ENCODE assay signal across 8 cellular contexts in genomic region chr6:2990179-2990931, GRCh38. TPM values are rescaled to one million over a fixed set of nuclear protein-coding genes. Genes with fewer than 3 reads are reported as not detected.
DNase-seq lines count a peak whose midpoint lies in the region; FAIRE-seq and TF ChIP-seq lines count a peak whose summit lies in the region.

No MANE protein-coding gene starts in this region.

- 0 out of 2 replicates have a peak, but pooled peaks cover 1% of the 10 kb centered on the region for H3K27me3 ChIP-seq in OCI-LY3 (ENCODE audit: low read depth, low read length)
- no peaks in the 10 kb centered on the region for H3K27me3 ChIP-seq in liver (ENCODE audit: control insufficient read depth in 4 of 4, insufficient read depth in 4 of 4, low read length in 3 of 4)

- H3K27me3 Mint-ChIP-seq in activated CD4-positive, alpha-beta T cell treated with anti-CD3 and anti-CD28 coated beads, Interleukin-2, amount 10 ng/mL, durations not matched to agents 7 days and 5 days = no peaks in the 10 kb centered on the region
- no peaks in the 10 kb centered on the region for H3K27me3 Mint-ChIP-seq in MCF 10A (ENCODE audit: insufficient read depth, unreplicated experiment)

- WGBS in liver = 1% methylated on average over 19 of the region's 19 CpGs

- no peak for TF ChIP-seq CTCF in OCI-LY3 (IDR thresholded peaks at IDR 0.05; ENCODE audit: low read depth, low read length)
- no peak for TF ChIP-seq CTCF in MCF 10A (IDR thresholded peaks at IDR 0.05; ENCODE audit: unreplicated experiment)
- TF ChIP-seq CTCF in liver (IDR thresholded peaks at IDR 0.05; ENCODE audit: low read depth, low read length, missing input control) = no peak

- no peaks in the 10 kb centered on the region for H3K9me3 Mint-ChIP-seq in activated CD4-positive, alpha-beta T cell treated with anti-CD3 and anti-CD28 coated beads, Interleukin-2, amount 10 ng/mL, durations not matched to agents 7 days and 5 days
- no peaks in the 10 kb centered on the region for H3K9me3 Mint-ChIP-seq in MCF 10A (ENCODE audit: unreplicated experiment)

- CTCF ChIA-PET in activated CD4-positive, alpha-beta T cell treated with anti-CD3 and anti-CD28 coated beads, Interleukin-2, amount 10 ng/mL, durations not matched to agents 7 days and 5 days (lab: Charles Lee) = interaction anchor here (0.9 to 7.9 kb wide), 21 partner anchors 8 to 261 kb away, joined by 3 to 56 read pairs (median 5); partner anchors contain the start of genes NQO2, RIPK1, SERPINB6 and WRNIP1
- CTCF ChIA-PET in MCF 10A (lab: Yijun Ruan, JAX) = interaction anchor here (0.6 to 3.1 kb wide), 19 partner anchors 9 to 1380 kb away, joined by 3 to 28 read pairs (median 4); partner anchors contain the start of gene NQO2

- H3K9ac ChIP-seq in OCI-LY3 (ENCODE audit: low read length) (peak overlapping the region; percentile 81), liver (ENCODE audit: low read depth in 1 of 2, low read length in 2 of 2) (peak overlapping the region; percentile 34 to 100)

- TSS peak; percentile 97 for BruUV-seq in MCF 10A (replicated peaks; lab: Mats Ljungman, UMichigan)

- H3K9me3 ChIP-seq in OCI-LY3 (ENCODE audit: insufficient read depth, low read length) (no peaks in the 10 kb centered on the region), liver (ENCODE audit: control insufficient read depth in 4 of 4, low read length in 3 of 4) (no peaks in the 10 kb centered on the region)

- intact Hi-C loops in MCF 10A (cut with micrococcal nuclease) = no loop called here

- peak overlapping the region; percentile 84 for H3K4me3 ChIP-seq in OCI-LY3 (ENCODE audit: low read length)
- peak overlapping the region; percentile 63 to 97 (median 73) for H3K4me3 ChIP-seq in liver (ENCODE audit: low read depth in 1 of 3, low read length in 3 of 3)

- no peak for FAIRE-seq in RCC 7860 (lab: Jason Lieb, UNC)

- TF ChIP-seq RAD21 in liver (IDR thresholded peaks at IDR 0.05) = no peak

- peak; percentile 27 for DNase-seq in activated CD4-positive, alpha-beta T cell treated with anti-CD3 and anti-CD28 coated beads, Interleukin-2, amount 10 ng/mL, durations not matched to agents 7 days and 5 days
- no peak for DNase-seq in activated CD4-positive, alpha-beta T cell treated with anti-CD3 and anti-CD28 coated beads for 1 hour
- DNase-seq in MCF 10A (ENCODE audit: unreplicated experiment) (peak; percentile 45), substantia nigra (lab: John Stamatoyannopoulos, UW) (peak in 24 of 49 donors; percentile 11 to 75 (median 28)), 8988T (no peak), RCC 7860 (ENCODE audit: low spot score) (no peak)

- H3K4me2 ChIP-seq in OCI-LY3 (ENCODE audit: low read length) = peak overlapping the region; percentile 96

- peaks cover 1% of the 10 kb centered on the region for H3K36me3 Mint-ChIP-seq in activated CD4-positive, alpha-beta T cell treated with anti-CD3 and anti-CD28 coated beads, Interleukin-2, amount 10 ng/mL, durations not matched to agents 7 days and 5 days (ENCODE audit: low read depth)
- no peaks in the 10 kb centered on the region for H3K36me3 Mint-ChIP-seq in MCF 10A (ENCODE audit: insufficient read depth, unreplicated experiment)

- peak overlapping the region; percentile 86 for H3K4me3 Mint-ChIP-seq in activated CD4-positive, alpha-beta T cell treated with anti-CD3 and anti-CD28 coated beads, Interleukin-2, amount 10 ng/mL, durations not matched to agents 7 days and 5 days
- peak overlapping the region; percentile 87 for H3K4me3 Mint-ChIP-seq in MCF 10A (ENCODE audit: unreplicated experiment)

- peaks cover 27% of the 10 kb centered on the region for H3K4me1 Mint-ChIP-seq in activated CD4-positive, alpha-beta T cell treated with anti-CD3 and anti-CD28 coated beads, Interleukin-2, amount 10 ng/mL, durations not matched to agents 7 days and 5 days
- peaks cover 31% of the 10 kb centered on the region for H3K4me1 Mint-ChIP-seq in MCF 10A (ENCODE audit: insufficient read depth, unreplicated experiment)

- H3K27ac ChIP-seq in OCI-LY3 (ENCODE audit: low read length) (peak overlapping the region; percentile 87), liver (ENCODE audit: low read depth in 1 of 2, low read length in 2 of 2) (peak overlapping the region; percentile 94 to 100), substantia nigra (ENCODE audit: low read depth, low read length, poor library complexity, severe bottlenecking) (peak overlapping the region; percentile 94)

- H3K4me1 ChIP-seq in OCI-LY3 (ENCODE audit: low read length) (peaks cover 12% of the 10 kb centered on the region), liver (ENCODE audit: control insufficient read depth in 4 of 4, insufficient read depth in 4 of 4, low read length in 3 of 4) (peaks cover 3 to 9% (median 6%) of the 10 kb centered on the region in 4 donors)

- H2AFZ ChIP-seq in OCI-LY3 (ENCODE audit: low read depth, low read length) = peak overlapping the region; percentile 81; the same call in 1 of the 2 replicates

- H4K20me1 ChIP-seq in OCI-LY3 (ENCODE audit: insufficient read depth, low read length) = no peaks in the 10 kb centered on the region

- H3K36me3 ChIP-seq in OCI-LY3 (replicated peaks; ENCODE audit: low read depth, low read length) (no peaks in the 10 kb centered on the region), liver (ENCODE audit: control insufficient read depth in 4 of 4, insufficient read depth in 3 of 4, low read depth in 1 of 4, low read length in 3 of 4) (no peaks in the 10 kb centered on the region)

- peak overlapping the region; percentile 98 for H3K27ac Mint-ChIP-seq in activated CD4-positive, alpha-beta T cell treated with anti-CD3 and anti-CD28 coated beads, Interleukin-2, amount 10 ng/mL, durations not matched to agents 7 days and 5 days
- H3K27ac Mint-ChIP-seq in MCF 10A (ENCODE audit: low read depth, unreplicated experiment) = peak overlapping the region; percentile 100

- no peaks in the 10 kb centered on the region for H3K79me2 ChIP-seq in OCI-LY3 (ENCODE audit: low read length)

- POLR2A ChIA-PET in activated CD4-positive, alpha-beta T cell treated with anti-CD3 and anti-CD28 coated beads, Interleukin-2, amount 10 ng/mL, durations not matched to agents 7 days and 5 days (lab: Charles Lee) = interaction anchor here (0.9 to 1.6 kb wide), 6 partner anchors 50 to 148 kb away, joined by 3 to 7 read pairs (median 4); partner anchors contain the start of gene SERPINB1
- POLR2A ChIA-PET in MCF 10A (lab: Yijun Ruan, JAX) = interaction anchor here (0.5 to 5.3 kb wide), 29 partner anchors 7 to 1028 kb away, joined by 3 to 78 read pairs (median 9); partner anchors contain the start of genes BPHL, NQO2, RIPK1 and SERPINB1

TF ChIP-seq in liver, 16 proteins besides CTCF, POLR2A, EP300 and RAD21:
- TF ChIP-seq EGR1 (IDR thresholded peaks at IDR 0.05; ENCODE audit: low read depth in 2 of 2) = peak in 1 of 2 donors; percentile 2
- TF ChIP-seq GABPA (IDR thresholded peaks at IDR 0.05 in 1 of 2, conservative IDR thresholded peaks at IDR 0.05 in 1 of 2) = no peak
- TF ChIP-seq NR2F2 (IDR thresholded peaks at IDR 0.05) = no peak
- no peak for TF ChIP-seq SP1 (IDR thresholded peaks at IDR 0.05)
- TF ChIP-seq REST (IDR thresholded peaks at IDR 0.05) = no peak
- TF ChIP-seq JUND (IDR thresholded peaks at IDR 0.05) = no peak

RNA-seq across cellular contexts. Expression of gene NQO2, which starts 9.3 kb away (rescaled TPM):
- 10 to 100 TPM; 37.5 to 43.2 TPM for total RNA-seq in activated CD4-positive, alpha-beta T cell treated with anti-CD3 and anti-CD28 coated beads, Interleukin-2, amount 10 ng/mL, durations not matched to agents 7 days and 5 days
- 18.6 and 20.0 TPM in 2 replicates for total RNA-seq in MCF 10A (2022)
- total RNA-seq in liver = 100 to 1,000 TPM in 1 of 2 donors, 10 to 100 TPM in 1; 11.5 to 124 TPM
- 100 to 1,000 TPM in 1 of 2 donors, 10 to 100 TPM in 1; 61.7 to 127 TPM for polyA plus RNA-seq in liver

RNA-seq across cellular contexts. Expression of gene SERPINB6, which starts 19.0 kb away (rescaled TPM):
- total RNA-seq in activated CD4-positive, alpha-beta T cell treated with anti-CD3 and anti-CD28 coated beads, Interleukin-2, amount 10 ng/mL, durations not matched to agents 7 days and 5 days = 10 to 100 TPM in 1 of 2 experiments, 1 to 10 TPM in 1; 9.1 to 14.3 TPM
- total RNA-seq in MCF 10A (2022) = 68.5 and 75.6 TPM in 2 replicates
- 10 to 100 TPM; 24.0 to 31.2 TPM for total RNA-seq in liver
- polyA plus RNA-seq in liver = 10 to 100 TPM; 32.3 to 32.4 TPM

Comparison
In these comparisons a context has a peak if more than half of its experiments do, and no peak if none do; other contexts are left out.
1. DNase-seq: peak in activated CD4-positive, alpha-beta T cell treated with anti-CD3 and anti-CD28 coated beads, Interleukin-2, amount 10 ng/mL, durations not matched to agents 7 days and 5 days (single experiment) and MCF 10A (single experiment); none in activated CD4-positive, alpha-beta T cell treated with anti-CD3 and anti-CD28 coated beads for 1 hour (single experiment), 8988T (single experiment) and RCC 7860 (single experiment).
2. Peak in every context shown above with its lines, with median percentiles within 50 percentile points of each other: H3K27ac ChIP-seq.